Comparison of ENCODE assay signal across 26 cellular contexts in the genomic region with DNA sequence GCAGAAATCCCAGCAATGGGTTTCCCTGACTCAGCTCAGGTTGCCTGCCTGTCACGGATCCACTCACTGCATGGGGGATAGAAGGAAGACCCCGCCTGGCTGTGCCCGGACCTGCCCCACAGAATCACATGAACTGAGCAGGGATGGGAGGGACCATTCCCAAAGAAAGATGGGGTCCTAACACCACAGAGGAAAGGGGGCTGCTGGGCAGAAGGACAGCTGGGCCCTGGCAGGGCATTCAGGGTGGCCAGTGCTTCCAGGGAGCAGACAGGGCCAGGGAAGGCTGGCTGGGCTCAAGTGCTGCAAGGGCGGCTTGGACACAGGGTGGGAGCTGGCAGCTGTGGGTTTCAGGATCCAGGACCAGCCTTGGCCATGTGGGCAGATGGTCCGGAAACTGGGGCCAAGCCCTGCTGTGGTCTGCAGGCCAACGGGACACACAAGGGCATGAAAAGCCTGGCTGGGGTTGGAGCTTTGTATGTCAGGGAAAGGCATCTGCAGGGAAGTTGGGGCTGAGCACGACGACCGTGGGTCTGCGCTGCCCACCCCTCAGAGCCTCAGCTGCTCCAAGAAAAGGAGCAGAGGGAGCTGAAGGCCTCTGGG.
"Had no signal": no experiment of that assay in that cellular context is flagged by ENCODE, and none has a peak within 500 bp of the region (broad histone marks: within the 10 kb centered on the region; RNA-seq: fewer than 3 reads in every experiment).

No MANE protein-coding gene starts in this region.

- H3K9me3 ChIP-seq: right lobe of liver, tibial artery had no signal

- H3K4me1 ChIP-seq: right lobe of liver, tibial artery had no signal

- H3K36me3 Mint-ChIP-seq: activated naive CD8-positive, alpha-beta T cell; stimulated activated memory B cell treated with anti-CD40 and anti-IgM and Interleukin-4, amounts not matched to agents 10 μg/mL and 1 μg/mL and 100 μg/mL, for 72 hours had no signal

- H3K27ac ChIP-seq: dorsolateral prefrontal cortex, right lobe of liver, tibial artery had no signal

- ATAC-seq: activated CD8-positive, alpha-beta T cell treated with anti-CD3 and anti-CD28 coated beads for 36 hours; activated T-cell treated with anti-CD3 and anti-CD28 coated beads, Interleukin-2, amount 50 U/mL, for 72 hours; effector memory CD8-positive, alpha-beta T cell; left colon; naive thymus-derived CD4-positive, alpha-beta T cell; right lobe of liver; stimulated activated memory B cell treated with anti-CD40 and anti-IgM and Interleukin-4, amounts not matched to agents 10 μg/mL and 1 μg/mL and 100 μg/mL, for 72 hours; stimulated activated naive CD8-positive, alpha-beta T cell treated with anti-CD3 and anti-CD28 coated beads, Interleukin-15, amount 100 ng/mL, for 72 hours; T-helper 17 cell had no signal

- H3K27ac Mint-ChIP-seq: activated CD4-positive, alpha-beta T cell treated with anti-CD3 and anti-CD28 coated beads, Interleukin-2, amount 10 ng/mL, durations not matched to agents 7 days and 5 days; activated CD8-positive, alpha-beta T cell treated with anti-CD3 and anti-CD28 coated beads for 36 hours; activated naive CD8-positive, alpha-beta T cell; activated T-cell treated with anti-CD3 and anti-CD28 coated beads, Interleukin-2, amount 50 U/mL, for 72 hours; effector memory CD8-positive, alpha-beta T cell; naive thymus-derived CD4-positive, alpha-beta T cell; stimulated activated memory B cell treated with anti-CD40 and anti-IgM and Interleukin-4, amounts not matched to agents 10 μg/mL and 1 μg/mL and 100 μg/mL, for 72 hours; stimulated activated naive CD8-positive, alpha-beta T cell treated with anti-CD3 and anti-CD28 coated beads, Interleukin-15, amount 100 ng/mL, for 72 hours; T-helper 17 cell had no signal

- DNase-seq: activated CD4-positive, alpha-beta T cell treated with anti-CD3 and anti-CD28 coated beads for 1 hour; activated CD4-positive, alpha-beta T cell treated with anti-CD3 and anti-CD28 coated beads, Interleukin-2, amount 10 ng/mL, durations not matched to agents 7 days and 5 days; activated CD8-positive, alpha-beta T cell treated with anti-CD3 and anti-CD28 coated beads for 36 hours; activated effector memory CD4-positive, alpha-beta T cell treated with Interleukin-2 at 50 U/mL for 16 hours; activated naive CD4-positive, alpha-beta T cell treated with Interleukin-2 at 50 U/mL for 16 hours; activated T-cell treated with anti-CD3 and anti-CD28 coated beads for 4 hours; activated T-cell treated with anti-CD3 and anti-CD28 coated beads, Interleukin-2, amount 50 U/mL, for 72 hours; anterior cingulate cortex; effector memory CD8-positive, alpha-beta T cell; hippocampal formation; kidney; left colon; mammary epithelial cell; midbrain; naive thymus-derived CD4-positive, alpha-beta T cell; small intestine; stimulated activated CD4-positive, alpha-beta T cell treated with anti-CD3 and anti-CD28 coated beads, Interleukin-4, amount 100 ng/mL, for 24 hours; stimulated activated naive CD8-positive, alpha-beta T cell treated with anti-CD3 and anti-CD28 coated beads, Interleukin-15, amount 100 ng/mL, for 72 hours; T-helper 17 cell; T1000 had no signal

- H3K9me3 Mint-ChIP-seq: activated CD4-positive, alpha-beta T cell treated with anti-CD3 and anti-CD28 coated beads, Interleukin-2, amount 10 ng/mL, durations not matched to agents 7 days and 5 days; activated CD8-positive, alpha-beta T cell treated with anti-CD3 and anti-CD28 coated beads for 36 hours; activated T-cell treated with anti-CD3 and anti-CD28 coated beads, Interleukin-2, amount 50 U/mL, for 72 hours; central memory CD8-positive, alpha-beta T cell; stimulated activated naive CD8-positive, alpha-beta T cell treated with anti-CD3 and anti-CD28 coated beads, Interleukin-15, amount 100 ng/mL, for 72 hours had no signal

- H3K4me3 Mint-ChIP-seq: activated CD4-positive, alpha-beta T cell treated with anti-CD3 and anti-CD28 coated beads, Interleukin-2, amount 10 ng/mL, durations not matched to agents 7 days and 5 days; activated CD8-positive, alpha-beta T cell treated with anti-CD3 and anti-CD28 coated beads for 36 hours; activated naive CD8-positive, alpha-beta T cell; activated T-cell treated with anti-CD3 and anti-CD28 coated beads, Interleukin-2, amount 50 U/mL, for 72 hours; central memory CD8-positive, alpha-beta T cell; effector memory CD8-positive, alpha-beta T cell; naive thymus-derived CD4-positive, alpha-beta T cell; stimulated activated memory B cell treated with anti-CD40 and anti-IgM and Interleukin-4, amounts not matched to agents 10 μg/mL and 1 μg/mL and 100 μg/mL, for 72 hours; stimulated activated naive CD8-positive, alpha-beta T cell treated with anti-CD3 and anti-CD28 coated beads, Interleukin-15, amount 100 ng/mL, for 72 hours; T-helper 17 cell had no signal

- H3K36me3 ChIP-seq: right lobe of liver, tibial artery had no signal

- H3K4me1 Mint-ChIP-seq: activated CD4-positive, alpha-beta T cell treated with anti-CD3 and anti-CD28 coated beads, Interleukin-2, amount 10 ng/mL, durations not matched to agents 7 days and 5 days; central memory CD8-positive, alpha-beta T cell; naive thymus-derived CD4-positive, alpha-beta T cell; stimulated activated memory B cell treated with anti-CD40 and anti-IgM and Interleukin-4, amounts not matched to agents 10 μg/mL and 1 μg/mL and 100 μg/mL, for 72 hours; stimulated activated naive CD8-positive, alpha-beta T cell treated with anti-CD3 and anti-CD28 coated beads, Interleukin-15, amount 100 ng/mL, for 72 hours had no signal

- H3K4me3 ChIP-seq: dorsolateral prefrontal cortex, right lobe of liver, tibial artery had no signal

- H3K27me3 ChIP-seq: right lobe of liver had no signal

- H3K27me3 Mint-ChIP-seq: activated CD4-positive, alpha-beta T cell treated with anti-CD3 and anti-CD28 coated beads, Interleukin-2, amount 10 ng/mL, durations not matched to agents 7 days and 5 days had no signal
